ENCODE assay signal across 8 cellular contexts in the genomic region with DNA sequence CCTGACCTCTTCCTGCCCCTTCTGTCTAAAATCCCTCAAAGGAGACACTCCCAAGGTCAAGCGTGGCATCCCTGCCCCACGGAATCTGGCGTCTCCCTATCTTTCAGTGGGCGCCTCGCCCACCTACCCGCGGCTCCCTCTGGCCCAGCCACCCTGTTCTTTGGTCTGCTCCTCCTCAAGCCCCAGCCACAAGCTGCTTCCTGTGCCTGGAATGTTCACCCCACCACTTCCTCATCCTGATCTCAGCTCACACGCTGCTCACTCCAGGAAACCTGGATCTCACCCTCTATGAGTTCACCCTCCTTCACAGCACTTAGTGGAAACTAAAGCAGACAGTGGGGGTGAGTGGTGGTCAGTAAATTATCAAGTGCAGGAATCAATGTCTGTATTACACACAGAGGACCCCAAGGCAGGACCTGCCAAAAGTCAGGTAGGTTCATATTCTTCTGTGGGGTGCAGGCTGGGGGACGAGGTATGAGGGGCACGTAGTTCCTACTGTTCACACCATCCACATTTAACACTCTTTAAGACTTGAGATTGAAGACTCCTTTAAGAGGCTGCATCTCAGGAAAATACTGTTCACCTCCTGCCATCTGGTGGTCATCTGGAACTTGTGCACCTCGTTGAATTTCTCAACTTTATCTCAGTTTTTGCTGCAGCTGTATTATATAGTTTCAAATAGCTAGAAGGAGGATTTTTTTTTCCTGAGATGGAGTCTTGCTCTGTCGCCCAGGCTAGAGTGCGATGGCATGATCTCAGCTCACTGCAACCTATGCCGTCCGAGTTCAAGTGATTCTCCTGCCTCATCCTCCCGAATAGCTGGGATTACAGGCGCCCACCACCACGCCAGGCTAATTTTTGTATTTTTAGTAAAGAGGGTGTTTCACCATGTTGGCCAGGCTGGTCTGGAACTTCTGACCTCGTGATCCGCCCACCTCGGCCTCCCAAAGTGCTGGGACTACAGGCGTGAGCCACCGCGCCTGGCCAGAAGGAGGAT.
DNase-seq lines count a peak whose midpoint lies in the region; ATAC-seq and TF ChIP-seq lines count a peak whose summit lies in the region.

No MANE protein-coding gene starts in this region.

- no TSS peak for BruUV-seq in MCF 10A (replicated peaks; lab: Mats Ljungman, UMichigan)

- H3K27ac Mint-ChIP-seq in activated naive CD4-positive, alpha-beta T cell treated with anti-CD3 and anti-CD28 coated beads, Interleukin-2, amount 50 U/mL, for 72 hours: peak overlapping the region in 1 of 2 donors; percentile 79
- H3K27ac Mint-ChIP-seq in MCF 10A (ENCODE audit: low read depth, unreplicated experiment): peak overlapping the region; percentile 24
- H3K27ac Mint-ChIP-seq in type B pancreatic cell: peak overlapping the region; percentile 26

- H3K4me3 Mint-ChIP-seq in MCF 10A (ENCODE audit: unreplicated experiment): no peak overlapping the region
- H3K4me3 Mint-ChIP-seq in type B pancreatic cell: peak overlapping the region; percentile 1

- CTCF ChIA-PET in HEK293T (lab: Yijun Ruan, JAX) (interaction anchor here (0.6 to 1.1 kb wide), 5 partner anchors 17 to 356 kb away, joined by 3 to 5 read pairs (median 3); no protein-coding TSS in a partner anchor), MCF 10A (lab: Yijun Ruan, JAX) (interaction anchor here (0.6 to 3.6 kb wide), 23 partner anchors 9 to 1508 kb away, joined by 3 to 31 read pairs (median 4); no protein-coding TSS in a partner anchor)

- POLR2A ChIA-PET in HEK293T (lab: Yijun Ruan, JAX) (no interaction called here), MCF 10A (lab: Yijun Ruan, JAX) (no interaction called here)

- H3K4me1 Mint-ChIP-seq in MCF 10A (ENCODE audit: insufficient read depth, unreplicated experiment): peaks cover 6% of the 10 kb centered on the region
- peaks cover 25% of the 10 kb centered on the region for H3K4me1 Mint-ChIP-seq in type B pancreatic cell (ENCODE audit: unreplicated experiment)

- peak in 1 of 2 donors; percentile 40 for DNase-seq in activated naive CD4-positive, alpha-beta T cell treated with anti-CD3 and anti-CD28 coated beads, Interleukin-2, amount 50 U/mL, for 72 hours (ENCODE audit: low spot score in 2 of 2)
- no peak for DNase-seq in activated naive CD4-positive, alpha-beta T cell treated with Interleukin-2 at 50 U/mL for 16 hours
- DNase-seq in HEK293T (ENCODE audit: extremely low spot score): peak; percentile 56
- DNase-seq in NCI-H69 (lab: John Stamatoyannopoulos, UW): peak; percentile 41
- peak; percentile 76 for DNase-seq in MCF 10A (ENCODE audit: unreplicated experiment)
- peak; percentile 26 for DNase-seq in kidney epithelial cell (ENCODE audit: low read depth)
- DNase-seq in type B pancreatic cell (ENCODE audit: extremely low spot score, unreplicated experiment): no peak
- DNase-seq in islet precursor cell: no peak

- H3K27me3 ChIP-seq in kidney epithelial cell (ENCODE audit: control insufficient read depth, insufficient read depth, low read length): no peaks in the 10 kb centered on the region

- no peaks in the 10 kb centered on the region for H3K9me3 Mint-ChIP-seq in activated naive CD4-positive, alpha-beta T cell treated with anti-CD3 and anti-CD28 coated beads, Interleukin-2, amount 50 U/mL, for 72 hours
- H3K9me3 Mint-ChIP-seq in MCF 10A (ENCODE audit: unreplicated experiment): no peaks in the 10 kb centered on the region
- no peaks in the 10 kb centered on the region for H3K9me3 Mint-ChIP-seq in type B pancreatic cell

- H3K36me3 ChIP-seq in kidney epithelial cell (ENCODE audit: control insufficient read depth, insufficient read depth, low read length): no peaks in the 10 kb centered on the region

- no peaks in the 10 kb centered on the region for H3K27me3 Mint-ChIP-seq in MCF 10A (ENCODE audit: insufficient read depth, unreplicated experiment)
- H3K27me3 Mint-ChIP-seq in type B pancreatic cell: no peaks in the 10 kb centered on the region

- no peaks in the 10 kb centered on the region for H3K36me3 Mint-ChIP-seq in activated naive CD4-positive, alpha-beta T cell treated with anti-CD3 and anti-CD28 coated beads, Interleukin-2, amount 50 U/mL, for 72 hours
- H3K36me3 Mint-ChIP-seq in MCF 10A (ENCODE audit: insufficient read depth, unreplicated experiment): no peaks in the 10 kb centered on the region
- no peaks in the 10 kb centered on the region for H3K36me3 Mint-ChIP-seq in type B pancreatic cell

- ATAC-seq in activated naive CD4-positive, alpha-beta T cell treated with anti-CD3 and anti-CD28 coated beads, Interleukin-2, amount 50 U/mL, for 72 hours: peak; percentile 44 to 69

- peak; percentile 65 for TF ChIP-seq CTCF in MCF 10A (IDR thresholded peaks at IDR 0.05; ENCODE audit: unreplicated experiment)
- peak; percentile 69 for TF ChIP-seq CTCF in kidney epithelial cell (IDR thresholded peaks at IDR 0.05; ENCODE audit: insufficient read depth, low read length, poor library complexity, severe bottlenecking)
- TF ChIP-seq CTCF in type B pancreatic cell (conservative IDR thresholded peaks at IDR 0.05): peak; percentile 89

- no peak overlapping the region for H3K4me3 ChIP-seq in kidney epithelial cell (ENCODE audit: low read depth, low read length)

- intact Hi-C loops in MCF 10A (cut with micrococcal nuclease): loop anchor here (1.0 to 10.0 kb wide), 2 partner anchors 563 to 1402 kb away; no protein-coding TSS in a partner anchor

TF ChIP-seq in HEK293T, 16 proteins besides CTCF, POLR2A, EP300 and RAD21:
- TF ChIP-seq ZNF384 (IDR thresholded peaks at IDR 0.05): no peak
- TF ChIP-seq TARDBP (IDR thresholded peaks at IDR 0.05): no peak
- TF ChIP-seq L3MBTL2 (conservative IDR thresholded peaks at IDR 0.05): no peak
- no peak for TF ChIP-seq NFRKB (IDR thresholded peaks at IDR 0.05)
- TF ChIP-seq CTBP1 (IDR thresholded peaks at IDR 0.05; ENCODE audit: borderline replicate concordance): no peak

Comparison
In these comparisons a context has a peak if more than half of its experiments do, and no peak if none do; other contexts are left out.
1. DNase-seq: peak in HEK293T (single experiment), NCI-H69 (single experiment), MCF 10A (single experiment) and kidney epithelial cell (single experiment); none in activated naive CD4-positive, alpha-beta T cell treated with Interleukin-2 at 50 U/mL for 16 hours (single experiment), type B pancreatic cell (single experiment) and islet precursor cell (single experiment).
2. Peak in every context shown above with its lines, with median percentiles within 50 percentile points of each other: CTCF ChIP-seq.